8 cellular contexts compared by ENCODE assay signal in genomic region chr4:173371292-173372192, GRCh38. TPM values are rescaled to one million over a fixed set of nuclear protein-coding genes. Genes with fewer than 3 reads are reported as not detected.
A peak's percentile ranks its signal among the peaks of the same experiment; 100 is the strongest.
DNase-seq lines count a peak whose midpoint lies in the region; ATAC-seq and TF ChIP-seq lines count a peak whose summit lies in the region.

No MANE protein-coding gene starts in this region.

- peak; percentile 36 for TF ChIP-seq POLR2A in prostate gland (IDR thresholded peaks at IDR 0.05)

- peaks cover 26 to 33% (median 28%) of the 10 kb centered on the region in 3 donors for H3K4me1 Mint-ChIP-seq in T-cell

- intact Hi-C loops in prostate gland (cut with DNase I) = no loop called here

- H3K27ac ChIP-seq in KOPT-K1 (ENCODE audit: low read depth, low read length, poor library complexity, severe bottlenecking) = peak overlapping the region; percentile 88
- peak overlapping the region; percentile 92 for H3K27ac ChIP-seq in angular gyrus (ENCODE audit: low read depth, low read length)
- H3K27ac ChIP-seq in right atrium auricular region = peak overlapping the region; percentile 98 to 99
- H3K27ac ChIP-seq in prostate gland = peak overlapping the region; percentile 88 to 97

- H3K4me3 Mint-ChIP-seq in T-cell = peak overlapping the region; percentile 90 to 92 (median 91)

- under 1% methylated on average over 57 of the region's 68 CpGs for WGBS in prostate gland

- POLR2A ChIA-PET in T-cell (lab: Charles Lee) = interaction anchor here (1.0 to 4.9 kb wide), 4 partner anchors 16 to 912 kb away, joined by 3 to 114 read pairs (median 11); partner anchors contain the start of genes HMGB2 (in 2 of the 2), CEP44 (in 1 of the 2) and FBXO8 (in 1 of the 2)

- ATAC-seq in T-cell (replicated peaks in 1 of 4) = peak; percentile 3 to 22 (median 16)

- CTCF ChIA-PET in T-cell (lab: Charles Lee) = interaction anchor here (0.6 to 3.7 kb wide), 17 partner anchors 10 to 910 kb away, joined by 3 to 40 read pairs (median 5); partner anchors contain the start of gene HMGB2 (in 1 of the 2)

- H3K27ac Mint-ChIP-seq in T-cell = peak overlapping the region; percentile 80 to 81

- no peaks in the 10 kb centered on the region for H3K36me3 Mint-ChIP-seq in T-cell

- peaks cover 0 to 39% of the 10 kb centered on the region in 2 donors for H3K4me1 ChIP-seq in right atrium auricular region
- H3K4me1 ChIP-seq in prostate gland (replicated peaks) = no peaks in the 10 kb centered on the region

- no peaks in the 10 kb centered on the region for H3K9me3 ChIP-seq in KOPT-K1 (ENCODE audit: insufficient read depth, low read length, poor library complexity, severe bottlenecking)
- no peaks in the 10 kb centered on the region for H3K9me3 ChIP-seq in right atrium auricular region
- no peaks in the 10 kb centered on the region for H3K9me3 ChIP-seq in prostate gland

- H3K27me3 Mint-ChIP-seq in T-cell = peaks cover 5 to 7% of the 10 kb centered on the region in 2 donors

- H3K4me3 ChIP-seq in right atrium auricular region (peak overlapping the region; percentile 78 to 91), prostate gland (peak overlapping the region; percentile 81 to 92)

- DNase-seq in GM04504 (ENCODE audit: low read depth) = peak; percentile 48
- DNase-seq in H4 (ENCODE audit: low spot score) = peak; percentile 41
- peak in 30 of 34 experiments; percentile 1 to 42 (median 22) for DNase-seq in T-cell
- peak; percentile 69 for DNase-seq in right atrium auricular region (ENCODE audit: low spot score)
- DNase-seq in prostate gland (ENCODE audit: low spot score) = peak; percentile 71
- DNase-seq in GM19240 (ENCODE audit: insufficient read length, low spot score) = no peak

- H3K27me3 ChIP-seq in right atrium auricular region (no peaks in the 10 kb centered on the region), prostate gland (replicated peaks; ENCODE audit: insufficient read depth) (no peaks in the 10 kb centered on the region)

- H3K36me3 ChIP-seq in KOPT-K1 (ENCODE audit: insufficient read depth, low read length) (peaks cover 25% of the 10 kb centered on the region), right atrium auricular region (no peaks in the 10 kb centered on the region), prostate gland (no peaks in the 10 kb centered on the region)

- no peaks in the 10 kb centered on the region for H3K9me3 Mint-ChIP-seq in T-cell

- TF ChIP-seq CTCF in right atrium auricular region (IDR thresholded peaks at IDR 0.05) = no peak
- no peak for TF ChIP-seq CTCF in prostate gland (IDR thresholded peaks at IDR 0.05)

RNA-seq across cellular contexts. Expression of gene SAP30, which starts 0.8 kb away (rescaled TPM):
- 27.3 and 34.8 TPM in 2 replicates for total RNA-seq in H4 (2014; rRNA removed; shearing (Covaris generic))
- 1 to 10 TPM; 2.8 to 5.8 (median 4.1) TPM for total RNA-seq in T-cell
- 10 to 100 TPM; 25.4 to 27.3 TPM for total RNA-seq in right atrium auricular region
- total RNA-seq in prostate gland = 10 to 100 TPM; 34.9 to 39.0 TPM

RNA-seq across cellular contexts. Expression of gene SCRG1, which starts 27.4 kb away (rescaled TPM):
- not detected in 2 replicates for total RNA-seq in H4 (2014; rRNA removed; shearing (Covaris generic))
- total RNA-seq in T-cell = not detected
- total RNA-seq in right atrium auricular region = under 1 TPM; 0.31 to 0.44 TPM
- 10 to 100 TPM in 1 of 2 donors, under 1 TPM in 1; 0.14 to 15.1 TPM for total RNA-seq in prostate gland

RNA-seq across cellular contexts. Expression of gene HMGB2, which starts 37.4 kb away (rescaled TPM):
- total RNA-seq in H4 (2014; rRNA removed; shearing (Covaris generic)) = 153 and 219 TPM in 2 replicates
- total RNA-seq in T-cell = 100 to 1,000 TPM in 3 of 5 donors, 10 to 100 TPM in 2; 87.6 to 151 (median 103) TPM
- total RNA-seq in right atrium auricular region = 10 to 100 TPM; 34.4 to 41.7 TPM
- 10 to 100 TPM; 32.2 to 38.0 TPM for total RNA-seq in prostate gland
